Comparison of ENCODE assay signal across 1 cellular context in the genomic region with DNA sequence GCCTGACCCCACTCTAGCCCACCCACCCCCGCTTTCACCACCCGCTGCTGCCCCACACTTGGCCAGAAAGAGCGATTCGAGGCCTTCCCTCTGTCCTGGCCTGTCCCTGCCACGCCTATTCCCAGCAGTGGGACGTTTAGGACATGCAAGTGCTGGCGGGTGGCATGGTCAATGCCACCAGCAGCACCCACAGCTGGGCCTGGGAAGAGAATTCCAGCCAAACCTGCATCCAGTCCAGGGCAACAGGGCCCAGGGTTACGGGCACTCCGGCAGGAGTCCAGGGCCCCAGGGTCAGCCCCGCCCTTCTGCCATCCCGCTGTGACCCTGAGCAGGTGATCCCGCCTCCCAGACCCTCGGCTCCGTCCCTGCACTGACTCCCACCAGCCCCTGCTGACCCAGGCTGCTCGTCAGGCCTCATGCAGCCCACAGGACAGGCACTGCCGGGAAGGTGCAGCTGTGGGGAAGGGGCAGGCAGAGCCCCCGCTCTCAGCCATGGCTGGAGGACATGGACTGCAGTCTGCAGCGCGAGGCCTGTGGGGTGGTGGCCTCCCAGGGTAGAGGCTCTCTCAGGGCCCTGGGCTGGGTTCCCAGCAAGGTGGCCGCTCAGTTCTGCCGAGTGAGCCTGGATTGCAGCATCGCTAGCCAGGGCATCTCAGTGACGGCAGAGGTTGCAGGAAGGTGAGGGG.
TF ChIP-seq lines count a peak whose summit lies in the region.

No MANE protein-coding gene starts in this region.

TF ChIP-seq in IMR-90, 13 proteins besides CTCF, POLR2A, EP300 and RAD21:
- TF ChIP-seq FOS (IDR thresholded peaks at IDR 0.05; ENCODE audit: low read depth, low read length): no peak
- no peak for TF ChIP-seq SMC3 (IDR thresholded peaks at IDR 0.05; ENCODE audit: low read depth, low read length)
- TF ChIP-seq NFE2L2 (IDR thresholded peaks at IDR 0.05; ENCODE audit: low read depth, low read length): no peak
- no peak for TF ChIP-seq CEBPB (IDR thresholded peaks at IDR 0.05; ENCODE audit: low read depth, low read length)
- TF ChIP-seq MAFK (IDR thresholded peaks at IDR 0.05; ENCODE audit: low read depth, low read length): no peak
- TF ChIP-seq CHD1 (IDR thresholded peaks at IDR 0.05; ENCODE audit: low read depth, low read length): no peak
- TF ChIP-seq, protein P1, sequence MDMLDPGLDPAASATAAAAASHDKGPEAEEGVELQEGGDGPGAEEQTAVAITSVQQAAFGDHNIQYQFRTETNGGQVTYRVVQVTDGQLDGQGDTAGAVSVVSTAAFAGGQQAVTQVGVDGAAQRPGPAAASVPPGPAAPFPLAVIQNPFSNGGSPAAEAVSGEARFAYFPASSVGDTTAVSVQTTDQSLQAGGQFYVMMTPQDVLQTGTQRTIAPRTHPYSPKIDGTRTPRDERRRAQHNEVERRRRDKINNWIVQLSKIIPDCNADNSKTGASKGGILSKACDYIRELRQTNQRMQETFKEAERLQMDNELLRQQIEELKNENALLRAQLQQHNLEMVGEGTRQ (IDR thresholded peaks at IDR 0.05; ENCODE audit: low read depth, low read length): no peak
- no peak for TF ChIP-seq MAZ (IDR thresholded peaks at IDR 0.05; ENCODE audit: borderline replicate concordance, low read depth, low read length)
- TF ChIP-seq BHLHE40 (IDR thresholded peaks at IDR 0.05; ENCODE audit: low read depth, low read length): no peak
- TF ChIP-seq MXI1 (IDR thresholded peaks at IDR 0.05; ENCODE audit: borderline replicate concordance, low read depth, low read length): no peak
- TF ChIP-seq RCOR1 (IDR thresholded peaks at IDR 0.05; ENCODE audit: insufficient replicate concordance, low read length): no peak
- TF ChIP-seq, protein P2, sequence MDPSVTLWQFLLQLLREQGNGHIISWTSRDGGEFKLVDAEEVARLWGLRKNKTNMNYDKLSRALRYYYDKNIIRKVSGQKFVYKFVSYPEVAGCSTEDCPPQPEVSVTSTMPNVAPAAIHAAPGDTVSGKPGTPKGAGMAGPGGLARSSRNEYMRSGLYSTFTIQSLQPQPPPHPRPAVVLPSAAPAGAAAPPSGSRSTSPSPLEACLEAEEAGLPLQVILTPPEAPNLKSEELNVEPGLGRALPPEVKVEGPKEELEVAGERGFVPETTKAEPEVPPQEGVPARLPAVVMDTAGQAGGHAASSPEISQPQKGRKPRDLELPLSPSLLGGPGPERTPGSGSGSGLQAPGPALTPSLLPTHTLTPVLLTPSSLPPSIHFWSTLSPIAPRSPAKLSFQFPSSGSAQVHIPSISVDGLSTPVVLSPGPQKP (IDR thresholded peaks at IDR 0.05; ENCODE audit: borderline replicate concordance, low read depth, low read length): no peak
- no peak for TF ChIP-seq RFX5 (IDR thresholded peaks at IDR 0.05; ENCODE audit: low read depth, low read length)
